Comparison of ENCODE assay signal across 15 cellular contexts in genomic region chr2:165149439-165149838, GRCh38. TPM values are rescaled to one million over a fixed set of nuclear protein-coding genes. Genes with fewer than 3 reads are reported as not detected.
DNase-seq lines count a peak whose midpoint lies in the region; ATAC-seq and TF ChIP-seq lines count a peak whose summit lies in the region.
"Had no signal": no experiment of that assay in that cellular context is flagged by ENCODE, and none has a peak within 500 bp of the region (broad histone marks: within the 10 kb centered on the region; RNA-seq: fewer than 3 reads in every experiment).

No MANE protein-coding gene starts in this region.

- H3K9me3 Mint-ChIP-seq in activated naive CD8-positive, alpha-beta T cell treated with anti-CD3 and anti-CD28 coated beads for 36 hours: no peaks in the 10 kb centered on the region
- H3K9me3 Mint-ChIP-seq: activated naive CD4-positive, alpha-beta T cell treated with anti-CD3 and anti-CD28 coated beads, Interleukin-2, amount 10 ng/mL, durations not matched to agents 7 days and 5 days; dendritic cell treated with granulocyte-macrophage colony-stimulating factor and Interleukin-4, amounts not matched to agents 40 ng/mL and 50 ng/mL, for 4 days had no signal

- no peak overlapping the region for H3K4me2 ChIP-seq in OCI-LY7 (ENCODE audit: low read length)

- H3K27ac ChIP-seq in lower lobe of right lung (no peak overlapping the region), OCI-LY7 (ENCODE audit: low read depth, low read length, poor library complexity, severe bottlenecking) (no peak overlapping the region)

- ATAC-seq in GM18873 (IDR thresholded peaks at IDR 0.05; ENCODE audit: low FRiP score, unreplicated experiment) (peak; percentile 95), GM21526 (IDR thresholded peaks at IDR 0.05; ENCODE audit: low FRiP score, unreplicated experiment) (peak; percentile 89), HG03066 (IDR thresholded peaks at IDR 0.05; ENCODE audit: low read depth, unreplicated experiment) (peak; percentile 84), lower lobe of right lung (no peak)
- ATAC-seq: Right ventricle myocardium inferior; stimulated activated effector memory CD8-positive, alpha-beta T cell treated with anti-CD3 and anti-CD28 coated beads, Interleukin-12 subunit alpha, Interleukin-12 subunit beta, amount 100 ng/mL, for 72 hours had no signal

- intact Hi-C loops in lower lobe of right lung (cut with DNase I): no loop called here
- intact Hi-C loops in OCI-LY7 (cut with micrococcal nuclease; ENCODE audit: unreplicated experiment): no loop called here

- H3K36me3 Mint-ChIP-seq in activated naive CD8-positive, alpha-beta T cell treated with anti-CD3 and anti-CD28 coated beads for 36 hours: no peaks in the 10 kb centered on the region
- H3K36me3 Mint-ChIP-seq: activated naive CD4-positive, alpha-beta T cell treated with anti-CD3 and anti-CD28 coated beads, Interleukin-2, amount 10 ng/mL, durations not matched to agents 7 days and 5 days; stimulated activated effector memory CD8-positive, alpha-beta T cell treated with anti-CD3 and anti-CD28 coated beads, Interleukin-12 subunit alpha, Interleukin-12 subunit beta, amount 100 ng/mL, for 72 hours had no signal

- H3K9me2 ChIP-seq in OCI-LY7 (ENCODE audit: insufficient read depth, low read length): no peaks in the 10 kb centered on the region

- CTCF ChIA-PET in OCI-LY7 (lab: Charles Lee; ENCODE audit: unreplicated experiment): no interaction called here

- DNase-seq in activated naive CD8-positive, alpha-beta T cell treated with anti-CD3 and anti-CD28 coated beads for 36 hours: peak; percentile 12
- no peak for DNase-seq in lower lobe of right lung
- DNase-seq in OCI-LY7 (ENCODE audit: low spot score): no peak
- no peak for DNase-seq in C1 segment of cervical spinal cord (lab: John Stamatoyannopoulos, UW)
- DNase-seq: activated naive CD4-positive, alpha-beta T cell treated with anti-CD3 and anti-CD28 coated beads, Interleukin-2, amount 10 ng/mL, durations not matched to agents 7 days and 5 days; Calu3; foreskin fibroblast; kidney glomerular epithelial cell; NCI-H2171 had no signal

- no peaks in the 10 kb centered on the region for H4K20me1 ChIP-seq in OCI-LY7 (ENCODE audit: insufficient read depth, low read length)

- no peaks in the 10 kb centered on the region for H3K4me1 Mint-ChIP-seq in activated naive CD8-positive, alpha-beta T cell treated with anti-CD3 and anti-CD28 coated beads for 36 hours
- H3K4me1 Mint-ChIP-seq: activated naive CD4-positive, alpha-beta T cell treated with anti-CD3 and anti-CD28 coated beads, Interleukin-2, amount 10 ng/mL, durations not matched to agents 7 days and 5 days; stimulated activated effector memory CD8-positive, alpha-beta T cell treated with anti-CD3 and anti-CD28 coated beads, Interleukin-12 subunit alpha, Interleukin-12 subunit beta, amount 100 ng/mL, for 72 hours had no signal

- no peaks in the 10 kb centered on the region for H3K9me3 ChIP-seq in lower lobe of right lung
- H3K9me3 ChIP-seq in OCI-LY7 (ENCODE audit: low read length): no peaks in the 10 kb centered on the region

- no peak overlapping the region for H2AFZ ChIP-seq in OCI-LY7 (ENCODE audit: low read length)

- no TSS peak for BruUV-seq in OCI-LY7 (replicated peaks; lab: Mats Ljungman, UMichigan)

- H3K4me3 ChIP-seq in lower lobe of right lung (no peak overlapping the region), OCI-LY7 (ENCODE audit: low read depth, low read length, poor library complexity, severe bottlenecking) (no peak overlapping the region)

- H3K36me3 ChIP-seq in lower lobe of right lung (no peaks in the 10 kb centered on the region), OCI-LY7 (ENCODE audit: insufficient read depth, low read length) (0 out of 2 replicates have a peak, but pooled peaks cover 6% of the 10 kb centered on the region)

- H3K4me1 ChIP-seq in lower lobe of right lung (no peaks in the 10 kb centered on the region), OCI-LY7 (ENCODE audit: insufficient read depth, low read length, poor library complexity, severe bottlenecking) (peaks cover 3% of the 10 kb centered on the region)

- H3K27ac Mint-ChIP-seq in activated naive CD8-positive, alpha-beta T cell treated with anti-CD3 and anti-CD28 coated beads for 36 hours: no peak overlapping the region
- H3K27ac Mint-ChIP-seq: activated naive CD4-positive, alpha-beta T cell treated with anti-CD3 and anti-CD28 coated beads, Interleukin-2, amount 10 ng/mL, durations not matched to agents 7 days and 5 days; dendritic cell treated with granulocyte-macrophage colony-stimulating factor and Interleukin-4, amounts not matched to agents 40 ng/mL and 50 ng/mL, for 4 days; stimulated activated effector memory CD8-positive, alpha-beta T cell treated with anti-CD3 and anti-CD28 coated beads, Interleukin-12 subunit alpha, Interleukin-12 subunit beta, amount 100 ng/mL, for 72 hours had no signal

- H3K27me3 Mint-ChIP-seq in activated naive CD8-positive, alpha-beta T cell treated with anti-CD3 and anti-CD28 coated beads for 36 hours: peaks cover 5% of the 10 kb centered on the region
- H3K27me3 Mint-ChIP-seq: activated naive CD4-positive, alpha-beta T cell treated with anti-CD3 and anti-CD28 coated beads, Interleukin-2, amount 10 ng/mL, durations not matched to agents 7 days and 5 days; dendritic cell treated with granulocyte-macrophage colony-stimulating factor and Interleukin-4, amounts not matched to agents 40 ng/mL and 50 ng/mL, for 4 days had no signal

- no peaks in the 10 kb centered on the region for H3K27me3 ChIP-seq in lower lobe of right lung (ENCODE audit: low read depth)

- POLR2A ChIA-PET in OCI-LY7 (lab: Charles Lee): interaction anchor here (1.0 kb wide), 1 partner anchor 18 kb away, joined by 3 read pairs; no protein-coding TSS in a partner anchor

- H3K79me2 ChIP-seq in OCI-LY7 (ENCODE audit: insufficient read depth, low read depth, low read length): no peaks in the 10 kb centered on the region

- H3K4me3 Mint-ChIP-seq in activated naive CD8-positive, alpha-beta T cell treated with anti-CD3 and anti-CD28 coated beads for 36 hours: no peak overlapping the region
- H3K4me3 Mint-ChIP-seq: activated naive CD4-positive, alpha-beta T cell treated with anti-CD3 and anti-CD28 coated beads, Interleukin-2, amount 10 ng/mL, durations not matched to agents 7 days and 5 days; dendritic cell treated with granulocyte-macrophage colony-stimulating factor and Interleukin-4, amounts not matched to agents 40 ng/mL and 50 ng/mL, for 4 days; stimulated activated effector memory CD8-positive, alpha-beta T cell treated with anti-CD3 and anti-CD28 coated beads, Interleukin-12 subunit alpha, Interleukin-12 subunit beta, amount 100 ng/mL, for 72 hours had no signal

- TF ChIP-seq CTCF in lower lobe of right lung (IDR thresholded peaks at IDR 0.05): no peak
- no peak for TF ChIP-seq CTCF in OCI-LY7 (conservative IDR thresholded peaks at IDR 0.05; ENCODE audit: low read length)

RNA-seq across cellular contexts. Expression of gene SCN3A, which starts 54.4 kb away (rescaled TPM):
- under 1 TPM; 0.06 to 0.16 TPM for total RNA-seq in activated naive CD8-positive, alpha-beta T cell treated with anti-CD3 and anti-CD28 coated beads for 36 hours
- total RNA-seq in lower lobe of right lung: 1.4 TPM
- 7.1 and 7.3 TPM in 2 replicates for total RNA-seq in OCI-LY7 (2014; rRNA removed; shearing (Covaris generic))
- total RNA-seq in OCI-LY7 (2022): 8.0 and 9.5 TPM in 2 replicates

Comparison
In these comparisons a context has a peak if more than half of its experiments do, and no peak if none do; other contexts are left out.
1. ATAC-seq: peak in GM18873 (single experiment), GM21526 (single experiment) and HG03066 (single experiment); none in lower lobe of right lung (0 of 2).